ENCODE assay signal across 20 cellular contexts in genomic region chr20:31974975-31975481, GRCh38. TPM values are rescaled to one million over a fixed set of nuclear protein-coding genes. Genes with fewer than 3 reads are reported as not detected.
DNase-seq lines count a peak whose midpoint lies in the region; ATAC-seq and TF ChIP-seq lines count a peak whose summit lies in the region.
"Had no signal": no experiment of that assay in that cellular context is flagged by ENCODE, and none has a peak within 500 bp of the region (broad histone marks: within the 10 kb centered on the region; RNA-seq: fewer than 3 reads in every experiment).

No MANE protein-coding gene starts in this region.

- peak overlapping the region; percentile 93 for H3K27ac ChIP-seq in Panc1 (ENCODE audit: low read length)
- H3K27ac ChIP-seq in right atrium auricular region = no peak overlapping the region
- H3K27ac ChIP-seq: RWPE1 had no signal

- H3K4me3 ChIP-seq in BE2C (ENCODE audit: low read depth, low read length) (peak overlapping the region; percentile 18), H7 (ENCODE audit: insufficient read depth, low read depth, low read length) (no peak overlapping the region), Panc1 (ENCODE audit: low read depth in 2 of 2, low read length in 2 of 2) (no peak overlapping the region), right atrium auricular region (no peak overlapping the region)

- ATAC-seq in Panc1 = no peak
- ATAC-seq in HG02938 (IDR thresholded peaks at IDR 0.05; ENCODE audit: unreplicated experiment) = no peak
- ATAC-seq: stimulated activated memory B cell treated with anti-CD40 and anti-IgM and Interleukin-4, amounts not matched to agents 10 μg/mL and 1 μg/mL and 100 μg/mL, for 72 hours had no signal

- H3K4me1 ChIP-seq in BE2C (peaks cover 11% of the 10 kb centered on the region), Panc1 (ENCODE audit: control insufficient read depth, insufficient read depth, low read length) (peaks cover 75% of the 10 kb centered on the region), right atrium auricular region (no peaks in the 10 kb centered on the region)

- intact Hi-C loops in Panc1 (cut with micrococcal nuclease; ENCODE audit: unreplicated experiment) = loop anchor here (5.0 kb wide), 1 partner anchor 42 kb away; no protein-coding TSS in a partner anchor

- CTCF ChIA-PET in Panc1 (lab: Charles Lee) = interaction anchor here (0.6 to 1.0 kb wide), 3 partner anchors 43 to 153 kb away, joined by 3 to 6 read pairs (median 4); no protein-coding TSS in a partner anchor

- DNase-seq in BE2C = peak; percentile 69
- peak; percentile 88 for DNase-seq in H7
- DNase-seq in Panc1 (ENCODE audit: low read depth, low spot score) = no peak
- peak; percentile 55 for DNase-seq in iPS-NIHi11 (ENCODE audit: low spot score)
- DNase-seq in 8988T = no peak
- DNase-seq in right atrium auricular region (ENCODE audit: low spot score) = no peak
- no peak for DNase-seq in COR-L47 (lab: John Stamatoyannopoulos, UW)
- DNase-seq: activated CD4-positive, alpha-beta T cell treated with anti-CD3 and anti-CD28 coated beads, Interleukin-2, amount 10 ng/mL, durations not matched to agents 7 days and 5 days; activated gamma-delta T cell treated with Interleukin-2 at 50 U/mL for 16 hours; amniotic stem cell; CD4-positive, alpha-beta memory T cell; central memory CD4-positive, alpha-beta T cell; head of caudate nucleus; HFFc6; KG1; NCI-H1048; NK-92 treated with Interleukin-12 subunit alpha and Interleukin-12 subunit beta, amount 100 ng/mL, for 24 hours had no signal

- TF ChIP-seq CTCF in BE2C (IDR thresholded peaks at IDR 0.05; ENCODE audit: low read depth, low read length) (no peak), Panc1 (IDR thresholded peaks at IDR 0.05) (no peak), right atrium auricular region (IDR thresholded peaks at IDR 0.05) (no peak)

- POLR2A ChIA-PET in Panc1 (lab: Charles Lee) = interaction anchor here (0.6 kb wide), 1 partner anchor 19 kb away, joined by 3 read pairs; no protein-coding TSS in a partner anchor

- H3K36me3 ChIP-seq in BE2C (no peaks in the 10 kb centered on the region), H7 (replicated peaks; ENCODE audit: control insufficient read depth, insufficient read depth, low read length) (no peaks in the 10 kb centered on the region), Panc1 (ENCODE audit: control insufficient read depth, insufficient read depth, low read length) (no peaks in the 10 kb centered on the region), right atrium auricular region (no peaks in the 10 kb centered on the region)

- BruUV-seq in Panc1 (replicated peaks; lab: Mats Ljungman, UMichigan) = no TSS peak

- in situ Hi-C loops in Panc1 (cut with HindIII; ENCODE audit: low pct_unique_long_range_greater_than_20kb, low sequenced_read_pairs) = loop anchor here (5.0 kb wide), 1 partner anchor 67 kb away; no protein-coding TSS in a partner anchor

- no peaks in the 10 kb centered on the region for H3K27me3 ChIP-seq in BE2C
- H3K27me3 ChIP-seq in H7 (ENCODE audit: control insufficient read depth, insufficient read depth, low read length) = peaks cover 6% of the 10 kb centered on the region; the same call in 1 of the 2 replicates
- H3K27me3 ChIP-seq in Panc1 (ENCODE audit: control insufficient read depth, insufficient read depth, low read length) = no peaks in the 10 kb centered on the region; the same call in 1 of the 2 replicates
- H3K27me3 ChIP-seq in right atrium auricular region = no peaks in the 10 kb centered on the region

- H3K9me3 ChIP-seq in BE2C (no peaks in the 10 kb centered on the region), Panc1 (ENCODE audit: control insufficient read depth, insufficient read depth, low read depth, low read length) (no peaks in the 10 kb centered on the region), right atrium auricular region (no peaks in the 10 kb centered on the region)

RNA-seq across cellular contexts. Expression of gene XKR7, which starts 7.1 kb away (rescaled TPM):
- polyA plus RNA-seq in BE2C (2012; ENCODE audit: insufficient read depth, insufficient read length, low read depth) = 63.7 TPM
- total RNA-seq in H7 (2014; rRNA removed; shearing (Covaris generic)) = 0.63 and 0.73 TPM in 2 replicates
- total RNA-seq in Panc1 (2021; ENCODE audit: unreplicated experiment) = 6.2 TPM
- 2.8 TPM for polyA plus RNA-seq in Panc1 (2012; ENCODE audit: insufficient read length)
- total RNA-seq in right atrium auricular region = not detected
- total RNA-seq: CD4-positive, alpha-beta memory T cell; HFFc6 had no signal
- polyA plus RNA-seq: CD4-positive, alpha-beta memory T cell had no signal

RNA-seq across cellular contexts. Expression of gene PDRG1, which starts 23.2 kb away (rescaled TPM):
- polyA plus RNA-seq in BE2C (2012; ENCODE audit: insufficient read depth, insufficient read length, low read depth) = 93.4 TPM
- 8.4 and 12.8 TPM in 2 replicates for total RNA-seq in H7 (2014; rRNA removed; shearing (Covaris generic))
- total RNA-seq in Panc1 (2021; ENCODE audit: unreplicated experiment) (48.2 TPM), right atrium auricular region (1 to 10 TPM; 4.9 to 5.7 TPM)
- 43.6 TPM for polyA plus RNA-seq in Panc1 (2012; ENCODE audit: insufficient read length)

RNA-seq across cellular contexts. Expression of gene CCM2L, which starts 35.2 kb away (rescaled TPM):
- 1.3 TPM for polyA plus RNA-seq in BE2C (2012; ENCODE audit: insufficient read depth, insufficient read length, low read depth)
- total RNA-seq in H7 (2014; rRNA removed; shearing (Covaris generic)) = 8.3 and 10.6 TPM in 2 replicates
- total RNA-seq in Panc1 (2021; ENCODE audit: unreplicated experiment) (45.4 TPM), right atrium auricular region (1 to 10 TPM; 6.0 to 8.1 TPM)
- 25.5 TPM for polyA plus RNA-seq in Panc1 (2012; ENCODE audit: insufficient read length)
- total RNA-seq: activated CD4-positive, alpha-beta T cell treated with anti-CD3 and anti-CD28 coated beads, Interleukin-2, amount 10 ng/mL, durations not matched to agents 7 days and 5 days; CD4-positive, alpha-beta memory T cell; HFFc6 had no signal
- polyA plus RNA-seq: CD4-positive, alpha-beta memory T cell had no signal

Comparison
In these comparisons a context has a peak if more than half of its experiments do, and no peak if none do; other contexts are left out.
1. DNase-seq: peak in BE2C (single experiment), H7 (single experiment) and iPS-NIHi11 (single experiment); none in Panc1 (single experiment), 8988T (single experiment), right atrium auricular region (single experiment) and COR-L47 (single experiment).